20 cellular contexts compared by ENCODE assay signal in the genomic region with DNA sequence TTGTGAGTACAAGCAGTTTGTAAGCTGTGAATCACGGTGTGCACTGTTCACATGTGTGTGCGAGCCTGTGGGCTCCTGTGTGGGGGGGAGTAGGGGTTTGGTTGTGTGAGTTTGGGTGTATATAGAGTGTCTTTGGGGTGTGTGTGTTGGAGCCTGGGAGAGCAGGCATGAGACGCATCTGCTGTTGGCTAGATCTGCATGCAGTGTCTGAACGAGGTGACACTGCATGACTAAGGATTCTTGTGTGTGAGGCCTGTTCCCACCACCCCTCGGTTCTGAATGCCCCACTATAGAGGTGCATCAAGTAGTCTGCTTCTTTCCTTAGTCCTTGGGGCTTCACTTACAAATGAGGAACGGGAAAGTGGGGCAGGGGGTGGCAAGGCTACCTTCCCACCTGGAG.
"Had no signal": no experiment of that assay in that cellular context is flagged by ENCODE, and none has a peak within 500 bp of the region (broad histone marks: within the 10 kb centered on the region; RNA-seq: fewer than 3 reads in every experiment).

No MANE protein-coding gene starts in this region.

- FAIRE-seq: endothelial cell of umbilical vein, TTC549 had no signal

- ATAC-seq: gastroesophageal sphincter; heart right ventricle; naive thymus-derived CD4-positive, alpha-beta T cell; stimulated activated naive B cell treated with anti-CD40 and anti-IgM and Interleukin-4, amounts not matched to agents 10 μg/mL and 1 μg/mL and 100 μg/mL, for 72 hours had no signal

- H3K4me1 Mint-ChIP-seq: activated CD4-positive, alpha-beta memory T cell treated with anti-CD3 and anti-CD28 coated beads, Interleukin-2, amount 10 ng/mL, durations not matched to agents 7 days and 5 days had no signal

- H3K9me3 Mint-ChIP-seq: activated CD4-positive, alpha-beta memory T cell treated with anti-CD3 and anti-CD28 coated beads, Interleukin-2, amount 10 ng/mL, durations not matched to agents 7 days and 5 days; naive thymus-derived CD4-positive, alpha-beta T cell; stimulated activated naive B cell treated with anti-CD40 and anti-IgM and Interleukin-4, amounts not matched to agents 10 μg/mL and 1 μg/mL and 100 μg/mL, for 72 hours; T-helper 1 cell treated with Interleukin-12 subunit alpha and Interleukin-12 subunit beta and Interleukin-4 antibody, amounts not matched to agents 30 μg/mL and 1 μg/mL, for 36 hours had no signal

- H3K4me1 ChIP-seq: esophagus muscularis mucosa, gastroesophageal sphincter, left ventricle myocardium inferior had no signal

- H3K36me3 ChIP-seq: esophagus muscularis mucosa, gastroesophageal sphincter, heart right ventricle, left ventricle myocardium inferior, thoracic aorta had no signal

- H3K27me3 ChIP-seq: esophagus muscularis mucosa, gastroesophageal sphincter, heart right ventricle had no signal

- H3K27ac ChIP-seq: esophagus muscularis mucosa, gastroesophageal sphincter, heart right ventricle, left ventricle myocardium inferior, thoracic aorta had no signal

- H3K27ac Mint-ChIP-seq: activated CD4-positive, alpha-beta memory T cell treated with anti-CD3 and anti-CD28 coated beads, Interleukin-2, amount 10 ng/mL, durations not matched to agents 7 days and 5 days; naive thymus-derived CD4-positive, alpha-beta T cell; stimulated activated naive B cell treated with anti-CD40 and anti-IgM and Interleukin-4, amounts not matched to agents 10 μg/mL and 1 μg/mL and 100 μg/mL, for 72 hours; T-helper 1 cell treated with Interleukin-12 subunit alpha and Interleukin-12 subunit beta and Interleukin-4 antibody, amounts not matched to agents 30 μg/mL and 1 μg/mL, for 36 hours had no signal

- H3K9me3 ChIP-seq: esophagus muscularis mucosa, gastroesophageal sphincter, heart right ventricle, left ventricle myocardium inferior, thoracic aorta had no signal

- H3K36me3 Mint-ChIP-seq: naive thymus-derived CD4-positive, alpha-beta T cell; stimulated activated naive B cell treated with anti-CD40 and anti-IgM and Interleukin-4, amounts not matched to agents 10 μg/mL and 1 μg/mL and 100 μg/mL, for 72 hours had no signal

- H3K4me3 ChIP-seq: esophagus muscularis mucosa, gastroesophageal sphincter, heart right ventricle, left ventricle myocardium inferior, thoracic aorta had no signal

- DNase-seq: activated CD4-positive, alpha-beta memory T cell treated with anti-CD3 and anti-CD28 coated beads, Interleukin-2, amount 10 ng/mL, durations not matched to agents 7 days and 5 days; activated CD4-positive, alpha-beta T cell treated with anti-CD3 and anti-CD28 coated beads for 4 hours; activated naive CD4-positive, alpha-beta T cell treated with anti-CD3 and anti-CD28 coated beads, Interleukin-2, amount 50 U/mL, for 16 hours; activated T-cell treated with anti-CD3 and anti-CD28 coated beads, Interleukin-2, amount 50 U/mL, for 1 hour; aorta; effector CD4-positive, alpha-beta T cell; heart right ventricle; kidney glomerular epithelial cell; left ventricle myocardium inferior; mammary epithelial cell; naive thymus-derived CD4-positive, alpha-beta T cell; occipital lobe; retina; stimulated activated naive B cell treated with anti-CD40 and anti-IgM and Interleukin-4, amounts not matched to agents 10 μg/mL and 1 μg/mL and 100 μg/mL, for 72 hours had no signal

- H3K4me3 Mint-ChIP-seq: activated CD4-positive, alpha-beta memory T cell treated with anti-CD3 and anti-CD28 coated beads, Interleukin-2, amount 10 ng/mL, durations not matched to agents 7 days and 5 days; naive thymus-derived CD4-positive, alpha-beta T cell; stimulated activated naive B cell treated with anti-CD40 and anti-IgM and Interleukin-4, amounts not matched to agents 10 μg/mL and 1 μg/mL and 100 μg/mL, for 72 hours; T-helper 1 cell treated with Interleukin-12 subunit alpha and Interleukin-12 subunit beta and Interleukin-4 antibody, amounts not matched to agents 30 μg/mL and 1 μg/mL, for 36 hours had no signal
